Comparison of ENCODE assay signal across 14 cellular contexts in the genomic region with DNA sequence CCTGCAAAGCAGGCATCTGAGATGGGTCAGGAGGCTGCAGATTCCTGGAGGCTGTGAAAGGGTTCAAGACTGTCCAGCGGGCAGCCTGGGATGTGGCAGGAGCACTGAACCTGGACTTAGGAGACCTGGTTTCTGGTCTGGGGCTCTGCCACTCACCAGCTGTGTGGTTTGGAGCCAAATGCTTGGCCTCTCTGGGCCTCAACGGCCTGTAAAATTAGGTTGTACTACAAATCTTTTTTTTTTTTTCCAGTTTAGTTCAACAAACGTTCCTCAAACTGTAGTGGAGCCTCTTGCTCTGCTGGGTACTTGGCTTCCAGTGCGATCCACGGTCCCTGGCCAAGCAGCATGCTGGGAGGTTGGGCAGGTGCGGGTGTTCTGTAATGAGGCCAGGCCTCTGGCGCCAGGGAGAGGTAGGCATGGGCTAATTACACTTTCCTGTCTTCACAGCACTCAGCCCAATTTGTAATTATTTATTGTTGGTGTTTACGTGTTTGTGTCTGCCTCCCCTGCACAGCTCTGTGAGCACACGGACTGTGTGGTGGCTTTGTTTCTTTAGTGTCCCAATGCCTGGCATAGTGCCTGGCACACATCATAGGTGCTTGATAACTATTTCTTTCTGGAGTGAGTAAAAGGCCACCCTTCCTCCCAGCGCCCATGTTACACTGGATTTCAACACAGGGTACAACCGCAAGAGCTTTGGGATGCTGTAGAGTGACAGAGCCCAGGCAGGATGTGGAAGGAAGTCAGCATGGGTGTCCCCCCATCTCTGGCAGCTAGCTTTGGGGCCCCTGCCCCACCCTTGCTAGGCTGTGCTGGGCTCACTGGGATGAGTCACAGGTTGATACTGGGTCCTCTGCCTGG. TPM values are rescaled to one million over a fixed set of nuclear protein-coding genes. Genes with fewer than 3 reads are reported as not detected.
DNase-seq lines count a peak whose midpoint lies in the region; ATAC-seq, FAIRE-seq and TF ChIP-seq lines count a peak whose summit lies in the region.
"Had no signal": no experiment of that assay in that cellular context is flagged by ENCODE, and none has a peak within 500 bp of the region (broad histone marks: within the 10 kb centered on the region; RNA-seq: fewer than 3 reads in every experiment).

No MANE protein-coding gene starts in this region.

- no peak overlapping the region for H3K27ac Mint-ChIP-seq in CD8-positive, alpha-beta memory T cell
- no peak overlapping the region for H3K27ac Mint-ChIP-seq in activated naive CD4-positive, alpha-beta T cell treated with anti-CD3 and anti-CD28 coated beads for 36 hours

- peaks cover 10 to 47% of the 10 kb centered on the region in 2 donors for H3K27me3 Mint-ChIP-seq in CD8-positive, alpha-beta memory T cell
- peaks cover 2% of the 10 kb centered on the region for H3K27me3 Mint-ChIP-seq in activated naive CD4-positive, alpha-beta T cell treated with anti-CD3 and anti-CD28 coated beads for 36 hours (ENCODE audit: low read depth)

- ATAC-seq in pancreas: peak; percentile 61 to 91 (median 82)
- ATAC-seq in HG03520 (IDR thresholded peaks at IDR 0.05; ENCODE audit: unreplicated experiment): no peak

- no peak for FAIRE-seq in pancreas (lab: Jason Lieb, UNC)
- FAIRE-seq: H54 had no signal

- peaks cover 16 to 31% (median 23%) of the 10 kb centered on the region in 3 donors for H3K4me1 ChIP-seq in pancreas
- H3K4me1 ChIP-seq in CD8-positive, alpha-beta memory T cell (ENCODE audit: insufficient read depth, low read length): no peaks in the 10 kb centered on the region

- no peaks in the 10 kb centered on the region for H3K4me1 Mint-ChIP-seq in CD8-positive, alpha-beta memory T cell
- no peaks in the 10 kb centered on the region for H3K4me1 Mint-ChIP-seq in activated naive CD4-positive, alpha-beta T cell treated with anti-CD3 and anti-CD28 coated beads for 36 hours (ENCODE audit: low read depth)

- H3K4me3 Mint-ChIP-seq in CD8-positive, alpha-beta memory T cell: no peak overlapping the region
- H3K4me3 Mint-ChIP-seq in activated naive CD4-positive, alpha-beta T cell treated with anti-CD3 and anti-CD28 coated beads for 36 hours: no peak overlapping the region
- H3K4me3 Mint-ChIP-seq: neural crest cell had no signal

- CTCF ChIA-PET in CD8-positive, alpha-beta memory T cell (lab: Charles Lee): no interaction called here
- CTCF ChIA-PET in activated naive CD4-positive, alpha-beta T cell treated with anti-CD3 and anti-CD28 coated beads for 36 hours (lab: Charles Lee): interaction anchor here (0.6 kb wide), 1 partner anchor 376 kb away, joined by 3 read pairs; a partner anchor contains a TSS

- no peaks in the 10 kb centered on the region for H3K36me3 ChIP-seq in pancreas
- H3K36me3 ChIP-seq in CD8-positive, alpha-beta memory T cell (ENCODE audit: insufficient read depth, low read length): no peaks in the 10 kb centered on the region
- H3K36me3 ChIP-seq: WERI-Rb-1 had no signal

- H3K4me3 ChIP-seq in pancreas: no peak overlapping the region
- H3K4me3 ChIP-seq in CD8-positive, alpha-beta memory T cell (ENCODE audit: low read length): no peak overlapping the region

- H3K27me3 ChIP-seq in pancreas: no peaks in the 10 kb centered on the region
- no peaks in the 10 kb centered on the region for H3K27me3 ChIP-seq in CD8-positive, alpha-beta memory T cell (ENCODE audit: insufficient read depth, low read length, poor library complexity, severe bottlenecking)

- 17 to 20% methylated on average over 11 of the region's 11 CpGs for whole genome bisulfite sequencing in pancreas, 2 donors

- H3K36me3 Mint-ChIP-seq in CD8-positive, alpha-beta memory T cell: no peaks in the 10 kb centered on the region
- no peaks in the 10 kb centered on the region for H3K36me3 Mint-ChIP-seq in activated naive CD4-positive, alpha-beta T cell treated with anti-CD3 and anti-CD28 coated beads for 36 hours (ENCODE audit: low read depth)

- H3K9me3 Mint-ChIP-seq in CD8-positive, alpha-beta memory T cell: no peaks in the 10 kb centered on the region
- no peaks in the 10 kb centered on the region for H3K9me3 Mint-ChIP-seq in activated naive CD4-positive, alpha-beta T cell treated with anti-CD3 and anti-CD28 coated beads for 36 hours
- H3K9me3 Mint-ChIP-seq: neural crest cell had no signal

- intact Hi-C loops in pancreas (cut with DNase I): no loop called here
- intact Hi-C loops in activated naive CD4-positive, alpha-beta T cell treated with anti-CD3 and anti-CD28 coated beads for 36 hours (cut with micrococcal nuclease): no loop called here

- peak overlapping the region; percentile 38 to 77 (median 60) for H3K27ac ChIP-seq in pancreas
- H3K27ac ChIP-seq in CD8-positive, alpha-beta memory T cell (ENCODE audit: low read depth, low read length): no peak overlapping the region
- H3K27ac ChIP-seq: WERI-Rb-1 had no signal

- POLR2A ChIA-PET in CD8-positive, alpha-beta memory T cell (lab: Charles Lee): no interaction called here

- DNase-seq in GF-D8 (lab: John Stamatoyannopoulos, UW): peak; percentile 93
- DNase-seq in NCI-H345 treated with DMSO at 0.1 percent for 48 hours (lab: John Stamatoyannopoulos, UW; ENCODE audit: unreplicated experiment): peak; percentile 49
- DNase-seq in cerebellum (ENCODE audit: low spot score): peak; percentile 77
- peak; percentile 70 to 88 (median 78) for DNase-seq in pancreas
- DNase-seq in CD8-positive, alpha-beta memory T cell: no peak
- DNase-seq in activated naive CD4-positive, alpha-beta T cell treated with anti-CD3 and anti-CD28 coated beads for 36 hours: no peak
- no peak for DNase-seq in hippocampal formation (lab: John Stamatoyannopoulos, UW)
- DNase-seq: activated naive CD4-positive, alpha-beta T cell; DMS53; stimulated activated CD4-positive, alpha-beta T cell treated with anti-CD3 and anti-CD28 coated beads, Interleukin-4, amount 100 ng/mL, for 1 hour; WERI-Rb-1 had no signal

- no peaks in the 10 kb centered on the region for H3K9me3 ChIP-seq in pancreas
- H3K9me3 ChIP-seq in CD8-positive, alpha-beta memory T cell (ENCODE audit: low read length): no peaks in the 10 kb centered on the region

- TF ChIP-seq CTCF in pancreas (IDR thresholded peaks at IDR 0.05): no peak

RNA-seq across cellular contexts. Expression of a gene that starts 5.8 kb away (rescaled TPM):
- total RNA-seq in cerebellum: not detected
- total RNA-seq in pancreas: 10 to 100 TPM in 3 of 6 donors, 1 to 10 TPM in 3; 4.8 to 18.3 (median 9.0) TPM
- 1 to 10 TPM; 8.1 to 9.1 TPM for polyA plus RNA-seq in pancreas
- total RNA-seq in CD8-positive, alpha-beta memory T cell: not detected
- polyA plus RNA-seq in CD8-positive, alpha-beta memory T cell: not detected
- total RNA-seq in activated naive CD4-positive, alpha-beta T cell treated with anti-CD3 and anti-CD28 coated beads for 36 hours: not detected
- total RNA-seq: neural crest cell had no signal

RNA-seq across cellular contexts. Expression of a gene that starts 35.4 kb away (rescaled TPM):
- total RNA-seq in cerebellum (not detected), pancreas (100 to 1,000 TPM in 3 of 6 donors, 10 to 100 TPM in 3; 57.5 to 336 (median 90.6) TPM)
- polyA plus RNA-seq in pancreas: 100 to 1,000 TPM; 111 to 238 TPM
- 1 to 10 TPM; 3.2 to 5.6 TPM for total RNA-seq in CD8-positive, alpha-beta memory T cell
- polyA plus RNA-seq in CD8-positive, alpha-beta memory T cell: not detected
- 1 to 10 TPM; 1.9 to 3.4 TPM for total RNA-seq in activated naive CD4-positive, alpha-beta T cell treated with anti-CD3 and anti-CD28 coated beads for 36 hours
- total RNA-seq: neural crest cell had no signal

Comparison
In these comparisons a context has a peak if more than half of its experiments do, and no peak if none do; other contexts are left out.
1. DNase-seq: peak in GF-D8 (single experiment), NCI-H345 treated with DMSO at 0.1 percent for 48 hours (single experiment), cerebellum (single experiment) and pancreas (6 of 6); none in CD8-positive, alpha-beta memory T cell (0 of 5), activated naive CD4-positive, alpha-beta T cell treated with anti-CD3 and anti-CD28 coated beads for 36 hours (single experiment) and hippocampal formation (0 of 2).
2. RNA of a gene that starts 35.4 kb away (total RNA-seq): 57.5 to 336 TPM in pancreas; 3.2 to 5.6 TPM in CD8-positive, alpha-beta memory T cell, 1.9 to 3.4 TPM in activated naive CD4-positive, alpha-beta T cell treated with anti-CD3 and anti-CD28 coated beads for 36 hours and not detected in cerebellum (single experiment); every median in the first group is over 4 times any median in the second.